ENCODE assay signal across 14 cellular contexts in genomic region chr3:12986986-12987385, GRCh38.
DNase-seq lines count a peak whose midpoint lies in the region; TF ChIP-seq lines count a peak whose summit lies in the region.
"Had no signal": no experiment of that assay in that cellular context is flagged by ENCODE, and none has a peak within 500 bp of the region (broad histone marks: within the 10 kb centered on the region; RNA-seq: fewer than 3 reads in every experiment).

No MANE protein-coding gene starts in this region.

- H3K27me3 ChIP-seq in thyroid gland = no peaks in the 10 kb centered on the region
- no peaks in the 10 kb centered on the region for H3K27me3 ChIP-seq in uterus
- H3K27me3 ChIP-seq: ovary, Peyer's patch had no signal

- H3K27ac ChIP-seq in thyroid gland (no peak overlapping the region), uterus (no peak overlapping the region)
- H3K27ac ChIP-seq: ovary, Peyer's patch had no signal

- H3K4me1 Mint-ChIP-seq in nephron progenitor cell = peaks cover 23% of the 10 kb centered on the region

- H3K27me3 Mint-ChIP-seq in nephron progenitor cell (ENCODE audit: low read depth, poor library complexity) = peaks cover 2% of the 10 kb centered on the region
- H3K27me3 Mint-ChIP-seq: dendritic cell treated with granulocyte-macrophage colony-stimulating factor and Interleukin-4, amounts not matched to agents 40 ng/mL and 50 ng/mL, for 4 days had no signal

- H3K9me3 ChIP-seq in thyroid gland (no peaks in the 10 kb centered on the region), uterus (no peaks in the 10 kb centered on the region)
- H3K9me3 ChIP-seq: mucosa of descending colon, ovary, Peyer's patch had no signal

- peak overlapping the region; percentile 12 for H3K27ac Mint-ChIP-seq in nephron progenitor cell
- H3K27ac Mint-ChIP-seq: dendritic cell treated with granulocyte-macrophage colony-stimulating factor and Interleukin-4, amounts not matched to agents 40 ng/mL and 50 ng/mL, for 4 days had no signal

- peak; percentile 18 for DNase-seq in NCI-H510A treated with DMSO at 0.1 percent for 48 hours (lab: John Stamatoyannopoulos, UW)
- DNase-seq in fibroblast of villous mesenchyme (ENCODE audit: low read depth) = peak; percentile 60
- DNase-seq in nephron progenitor cell = peak; percentile 53
- peak; percentile 49 to 65 for DNase-seq in thyroid gland
- DNase-seq in uterus = no peak
- DNase-seq in glomerular visceral epithelial cell (ENCODE audit: extremely low spot score) = no peak
- no peak for DNase-seq in NCI-H1436 (lab: John Stamatoyannopoulos, UW)
- DNase-seq: activated gamma-delta T cell treated with Interleukin-2 at 50 U/mL for 16 hours, H7, mucosa of descending colon, NCI-H2029 had no signal

- intact Hi-C loops in thyroid gland (cut with DNase I) (no loop called here), uterus (cut with DNase I; ENCODE audit: low total_unique reads) (loop anchor here (5.0 kb wide), 1 partner anchor 120 kb away; no protein-coding TSS in a partner anchor)

- H3K9me3 Mint-ChIP-seq in nephron progenitor cell = peaks cover 6% of the 10 kb centered on the region
- H3K9me3 Mint-ChIP-seq: dendritic cell treated with granulocyte-macrophage colony-stimulating factor and Interleukin-4, amounts not matched to agents 40 ng/mL and 50 ng/mL, for 4 days had no signal

- TF ChIP-seq POLR2A in thyroid gland (IDR thresholded peaks at IDR 0.05) (no peak), uterus (IDR thresholded peaks at IDR 0.05) (no peak)

- TF ChIP-seq CTCF in fibroblast of villous mesenchyme (IDR thresholded peaks at IDR 0.05; ENCODE audit: insufficient read depth, low read depth, low read length) (no peak), nephron progenitor cell (IDR thresholded peaks at IDR 0.05) (no peak), thyroid gland (IDR thresholded peaks at IDR 0.05) (no peak), uterus (IDR thresholded peaks at IDR 0.05) (no peak)

- H3K4me3 ChIP-seq in fibroblast of villous mesenchyme (ENCODE audit: low read depth, low read length) (no peak overlapping the region), thyroid gland (replicated peaks in 1 of 3) (no peak overlapping the region), uterus (no peak overlapping the region)
- H3K4me3 ChIP-seq: mucosa of descending colon, ovary, Peyer's patch had no signal

- H3K4me3 Mint-ChIP-seq in nephron progenitor cell = no peak overlapping the region
- H3K4me3 Mint-ChIP-seq: dendritic cell treated with granulocyte-macrophage colony-stimulating factor and Interleukin-4, amounts not matched to agents 40 ng/mL and 50 ng/mL, for 4 days had no signal

- WGBS in thyroid gland, 2 donors = 64 to 68% methylated on average over 7 of the region's 15 CpGs

- H3K36me3 ChIP-seq in thyroid gland = no peaks in the 10 kb centered on the region
- H3K36me3 ChIP-seq in uterus = no peaks in the 10 kb centered on the region
- H3K36me3 ChIP-seq: ovary, Peyer's patch had no signal

- H3K4me1 ChIP-seq in thyroid gland (peaks cover 0 to 6% of the 10 kb centered on the region in 2 donors), uterus (no peaks in the 10 kb centered on the region)

- H3K36me3 Mint-ChIP-seq in nephron progenitor cell (ENCODE audit: low read depth) = peaks cover 7% of the 10 kb centered on the region

Comparison
In these comparisons a context has a peak if more than half of its experiments do, and no peak if none do; other contexts are left out.
1. DNase-seq: peak in NCI-H510A treated with DMSO at 0.1 percent for 48 hours (single experiment), fibroblast of villous mesenchyme (single experiment), nephron progenitor cell (single experiment) and thyroid gland (2 of 2); none in uterus (0 of 2), glomerular visceral epithelial cell (single experiment) and NCI-H1436 (single experiment).